In the genomic region with DNA sequence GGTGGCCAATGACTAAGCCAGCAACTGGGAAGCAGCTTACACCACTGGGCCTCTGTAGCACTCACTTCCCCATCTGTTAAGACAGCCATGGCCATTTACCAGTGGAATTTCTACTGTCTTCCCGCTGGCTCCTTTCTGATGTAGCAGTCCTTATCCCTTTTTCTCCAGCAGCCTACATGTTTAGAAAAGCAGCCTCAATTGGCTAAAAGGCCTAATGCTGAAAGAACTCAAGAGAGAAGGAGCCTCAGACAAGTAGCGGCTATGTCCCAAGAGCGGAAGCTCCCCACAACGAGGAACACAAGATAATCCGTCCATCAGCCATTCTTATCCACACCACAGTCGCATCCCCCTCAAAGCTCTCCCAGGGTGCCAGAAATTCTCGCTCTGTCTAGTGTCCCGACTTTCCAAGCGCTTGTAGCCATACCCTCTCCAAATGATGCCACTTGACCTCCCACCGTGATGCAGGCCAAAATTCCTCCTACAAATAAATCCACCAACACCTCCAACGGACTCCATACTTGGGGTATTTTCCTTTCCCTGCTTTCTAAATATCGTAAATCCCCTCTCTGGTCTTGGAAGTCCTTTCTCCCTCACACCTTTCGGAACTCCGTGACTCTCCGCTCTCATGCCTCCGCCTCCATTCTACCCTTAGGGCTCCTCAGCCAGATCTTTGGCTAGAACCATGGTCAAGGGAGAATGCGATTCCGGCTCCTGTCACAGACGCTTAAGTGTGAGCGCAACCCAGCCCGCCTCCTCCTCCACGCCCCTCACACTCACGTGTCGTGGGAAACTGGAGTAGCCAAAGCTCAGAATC, we compare ENCODE assay signal across 8 cellular contexts. TPM values are rescaled to one million over a fixed set of nuclear protein-coding genes. Genes with fewer than 3 reads are reported as not detected.
DNase-seq lines count a peak whose midpoint lies in the region; ATAC-seq and TF ChIP-seq lines count a peak whose summit lies in the region.

No MANE protein-coding gene starts in this region.

- H3K4me1 ChIP-seq in hepatocyte (ENCODE audit: insufficient read depth) = peaks cover 12% of the 10 kb centered on the region

- H3K4me3 ChIP-seq in AG10803 (ENCODE audit: low read length) (peak overlapping the region; percentile 70), hepatocyte (peak overlapping the region; percentile 32)

- 2% methylated on average over 24 of the region's 24 CpGs for WGBS in hepatocyte (ENCODE audit: low lambda C conversion rate, missing lambda C conversion rate)

- peaks cover 51% of the 10 kb centered on the region for H3K79me2 ChIP-seq in hepatocyte

- DNase-seq in AG10803 (ENCODE audit: low read depth) = peak; percentile 31
- peak; percentile 14 for DNase-seq in NCI-H526 treated with DMSO at 0.1 percent for 48 hours (lab: John Stamatoyannopoulos, UW)
- peak; percentile 44 for DNase-seq in hepatocyte (ENCODE audit: low spot score)
- no peak for DNase-seq in sciatic nerve (ENCODE audit: low spot score)
- no peak for DNase-seq in ureter (ENCODE audit: low spot score)

- TF ChIP-seq CTCF in AG10803 (conservative IDR thresholded peaks at IDR 0.05; ENCODE audit: low read length) (no peak), hepatocyte (IDR thresholded peaks at IDR 0.05; ENCODE audit: poor library complexity) (no peak)

- H3K9me2 ChIP-seq in hepatocyte (replicated peaks; ENCODE audit: insufficient read depth) = no peaks in the 10 kb centered on the region

- H2AFZ ChIP-seq in hepatocyte = peak overlapping the region; percentile 53

- H3K4me2 ChIP-seq in hepatocyte = peak overlapping the region; percentile 74

- no peaks in the 10 kb centered on the region for H3K9me3 ChIP-seq in hepatocyte (ENCODE audit: low read depth)

- ATAC-seq in GM18502 (IDR thresholded peaks at IDR 0.05; ENCODE audit: poor library complexity, unreplicated experiment) (peak; percentile 40), HG02884 (IDR thresholded peaks at IDR 0.05; ENCODE audit: unreplicated experiment) (peak; percentile 22), sciatic nerve (peak; percentile 71)

- no peaks in the 10 kb centered on the region for H3K36me3 ChIP-seq in hepatocyte (replicated peaks; ENCODE audit: insufficient read depth, low read depth)

- peak overlapping the region; percentile 100 for H3K27ac ChIP-seq in angular gyrus (ENCODE audit: low read depth, low read length)
- H3K27ac ChIP-seq in hepatocyte = peak overlapping the region; percentile 94

- H3K27me3 ChIP-seq in hepatocyte = no peaks in the 10 kb centered on the region

- intact Hi-C loops in sciatic nerve (cut with DNase I) = no loop called here

- H4K20me1 ChIP-seq in hepatocyte (ENCODE audit: insufficient read depth, poor library complexity, severe bottlenecking) = peaks cover 14% of the 10 kb centered on the region

RNA-seq across cellular contexts. Expression of gene M6PR, which starts 0.5 kb away (rescaled TPM):
- total RNA-seq in hepatocyte = 127 and 150 TPM in 2 replicates
- polyA plus RNA-seq in hepatocyte = 133 and 137 TPM in 2 replicates
- 101 TPM for total RNA-seq in sciatic nerve
- 181 TPM for total RNA-seq in ureter

RNA-seq across cellular contexts. Expression of gene PHC1, which starts 34.6 kb away (rescaled TPM):
- total RNA-seq in hepatocyte (38.8 and 49.2 TPM in 2 replicates), sciatic nerve (44.6 TPM), ureter (44.9 TPM)
- 22.3 and 25.8 TPM in 2 replicates for polyA plus RNA-seq in hepatocyte

RNA-seq across cellular contexts. Expression of gene KLRG1, which starts 40.4 kb away (rescaled TPM):
- total RNA-seq in hepatocyte = 0.24 and 0.37 TPM in 2 replicates
- 0.45 and 1.8 TPM in 2 replicates for polyA plus RNA-seq in hepatocyte
- total RNA-seq in sciatic nerve = 4.5 TPM
- total RNA-seq in ureter = 2.4 TPM

Comparison
In these comparisons a context has a peak if more than half of its experiments do, and no peak if none do; other contexts are left out.
1. DNase-seq: peak in AG10803 (single experiment), NCI-H526 treated with DMSO at 0.1 percent for 48 hours (single experiment) and hepatocyte (single experiment); none in sciatic nerve (single experiment) and ureter (single experiment).
2. Peak in every context shown above with its lines, with median percentiles within 50 percentile points of each other: ATAC-seq.